Comparison of ENCODE assay signal across 24 cellular contexts in genomic region chr19:11033763-11034162, GRCh38. TPM values are rescaled to one million over a fixed set of nuclear protein-coding genes. Genes with fewer than 3 reads are reported as not detected.
DNase-seq lines count a peak whose midpoint lies in the region; ATAC-seq and TF ChIP-seq lines count a peak whose summit lies in the region.
"Had no signal": no experiment of that assay in that cellular context is flagged by ENCODE, and none has a peak within 500 bp of the region (broad histone marks: within the 10 kb centered on the region; RNA-seq: fewer than 3 reads in every experiment).

No MANE protein-coding gene starts in this region.

- no peaks in the 10 kb centered on the region for H3K27me3 ChIP-seq in BLaER1
- peaks cover 0 to 8% (median 0%) of the 10 kb centered on the region in 11 experiments; a peak in 2 of 22 replicates for H3K27me3 ChIP-seq in BLaER1 treated with 17β-estradiol and CSF1 and Interleukin-3, amounts not matched to agents 10 nM and 100 nM
- H3K27me3 ChIP-seq: BE2C had no signal

- H3K9me3 Mint-ChIP-seq in glutamatergic neuron (ENCODE audit: unreplicated experiment): peaks cover 27% of the 10 kb centered on the region
- H3K9me3 Mint-ChIP-seq: CD4-positive, alpha-beta memory T cell; CD4-positive, CD25-positive, alpha-beta regulatory T cell; CD8-positive, alpha-beta memory T cell had no signal

- H3K36me3 ChIP-seq in BLaER1: peaks cover 91% of the 10 kb centered on the region
- H3K36me3 ChIP-seq in BLaER1 treated with 17β-estradiol and CSF1 and Interleukin-3, amounts not matched to agents 10 nM and 100 nM: peaks cover 87 to 98% (median 95%) of the 10 kb centered on the region in 11 experiments

- H3K4me1 Mint-ChIP-seq in glutamatergic neuron (ENCODE audit: low read depth, unreplicated experiment): peaks cover 36% of the 10 kb centered on the region

- POLR2A ChIA-PET in RWPE1 (lab: Yijun Ruan, JAX; ENCODE audit: low non-redundant PET): no interaction called here

- no peak overlapping the region for H3K4me3 Mint-ChIP-seq in glutamatergic neuron (ENCODE audit: unreplicated experiment)
- H3K4me3 Mint-ChIP-seq: CD14-positive monocyte; CD4-positive, alpha-beta memory T cell; CD4-positive, CD25-positive, alpha-beta regulatory T cell; CD8-positive, alpha-beta memory T cell had no signal

- H4K20me1 ChIP-seq in BLaER1: peaks cover 99% of the 10 kb centered on the region
- H4K20me1 ChIP-seq in BLaER1 treated with 17β-estradiol and CSF1 and Interleukin-3, amounts not matched to agents 10 nM and 100 nM: peaks cover 75 to 98% (median 95%) of the 10 kb centered on the region in 11 experiments; a peak in 21 of 22 replicates

- peak overlapping the region; percentile 41; the same call in 1 of the 2 replicates for H3K4me3 ChIP-seq in BLaER1
- peak overlapping the region in 1 of 10 experiments; percentile 13; a peak in 2 of 20 replicates for H3K4me3 ChIP-seq in BLaER1 treated with 17β-estradiol and CSF1 and Interleukin-3, amounts not matched to agents 10 nM and 100 nM

- H3K4me2 ChIP-seq in BLaER1: peak overlapping the region; percentile 88
- peak overlapping the region; percentile 46 to 92 (median 85); a peak in 21 of 22 replicates for H3K4me2 ChIP-seq in BLaER1 treated with 17β-estradiol and CSF1 and Interleukin-3, amounts not matched to agents 10 nM and 100 nM

- H3K27ac Mint-ChIP-seq in glutamatergic neuron (ENCODE audit: unreplicated experiment): peak overlapping the region; percentile 64
- H3K27ac Mint-ChIP-seq: CD4-positive, alpha-beta memory T cell; CD4-positive, CD25-positive, alpha-beta regulatory T cell; CD8-positive, alpha-beta memory T cell had no signal

- no peaks in the 10 kb centered on the region for H3K9me3 ChIP-seq in BLaER1
- no peaks in the 10 kb centered on the region for H3K9me3 ChIP-seq in BLaER1 treated with 17β-estradiol and CSF1 and Interleukin-3, amounts not matched to agents 10 nM and 100 nM (replicated peaks in 1 of 11)
- H3K9me3 ChIP-seq: BE2C had no signal

- CTCF ChIA-PET in RWPE1 (lab: Yijun Ruan, JAX): interaction anchor here (1.5 kb wide), 1 partner anchor 97 kb away, joined by 3 read pairs; no protein-coding TSS in a partner anchor

- ATAC-seq in GM21717 (IDR thresholded peaks at IDR 0.05; ENCODE audit: unreplicated experiment): no peak

- H3K27ac ChIP-seq in BLaER1 (peak overlapping the region; percentile 79), RWPE1 (peak overlapping the region; percentile 93)
- peak overlapping the region in 6 of 11 experiments; percentile 5 to 83 (median 72); a peak in 7 of 22 replicates for H3K27ac ChIP-seq in BLaER1 treated with 17β-estradiol and CSF1 and Interleukin-3, amounts not matched to agents 10 nM and 100 nM

- H3K27me3 Mint-ChIP-seq in glutamatergic neuron (ENCODE audit: unreplicated experiment): peaks cover 17% of the 10 kb centered on the region
- H3K27me3 Mint-ChIP-seq: CD4-positive, alpha-beta memory T cell; CD4-positive, CD25-positive, alpha-beta regulatory T cell; CD8-positive, alpha-beta memory T cell had no signal

- DNase-seq in RWPE1 (ENCODE audit: low spot score) (no peak), glutamatergic neuron (no peak), HK-2 (ENCODE audit: unreplicated experiment) (no peak), hypothalamus (lab: John Stamatoyannopoulos, UW) (no peak), NCI-H187 treated with DMSO at 0.1 percent for 48 hours (lab: John Stamatoyannopoulos, UW) (no peak)
- DNase-seq: 8988T; ACHN; BE2C; C1 segment of cervical spinal cord; CD4-positive, alpha-beta memory T cell; CD4-positive, CD25-positive, alpha-beta regulatory T cell; CD8-positive, alpha-beta memory T cell; COR-L47; DMS 273 treated with DMSO at 0.1 percent for 48 hours; DMS153; DMS53; DMS79; DND-41; EL; GF-D8 had no signal

- H3K36me3 Mint-ChIP-seq in glutamatergic neuron (ENCODE audit: unreplicated experiment): peaks cover 5% of the 10 kb centered on the region

- H3K4me1 ChIP-seq in BLaER1: peaks cover 94% of the 10 kb centered on the region
- peaks cover 54 to 94% (median 83%) of the 10 kb centered on the region in 10 experiments for H3K4me1 ChIP-seq in BLaER1 treated with 17β-estradiol and CSF1 and Interleukin-3, amounts not matched to agents 10 nM and 100 nM

- H3K9ac ChIP-seq in BLaER1: peak overlapping the region; percentile 53; the same call in 1 of the 2 replicates
- peak overlapping the region in 7 of 11 experiments; percentile 5 to 73 (median 64); a peak in 11 of 22 replicates for H3K9ac ChIP-seq in BLaER1 treated with 17β-estradiol and CSF1 and Interleukin-3, amounts not matched to agents 10 nM and 100 nM

- TF ChIP-seq CTCF in RWPE1 (conservative IDR thresholded peaks at IDR 0.05; ENCODE audit: low read depth): no peak
- no peak for TF ChIP-seq CTCF in glutamatergic neuron (IDR thresholded peaks at IDR 0.05; ENCODE audit: partially characterized antibody, unreplicated experiment)

RNA-seq across cellular contexts. Expression of gene LDLR, which starts 55.5 kb away (rescaled TPM):
- total RNA-seq in glutamatergic neuron (ENCODE audit: unreplicated experiment): 147 TPM
